Comparison of ENCODE assay signal across 18 cellular contexts in genomic region chr2:22499082-22499844, GRCh38.
DNase-seq lines count a peak whose midpoint lies in the region; ATAC-seq, FAIRE-seq and TF ChIP-seq lines count a peak whose summit lies in the region.
"Had no signal": no experiment of that assay in that cellular context is flagged by ENCODE, and none has a peak within 500 bp of the region (broad histone marks: within the 10 kb centered on the region; RNA-seq: fewer than 3 reads in every experiment).

No MANE protein-coding gene starts in this region.

- no peaks in the 10 kb centered on the region for H3K27me3 ChIP-seq in BE2C
- no peaks in the 10 kb centered on the region for H3K27me3 ChIP-seq in transverse colon

- no peaks in the 10 kb centered on the region for H3K27me3 Mint-ChIP-seq in naive thymus-derived CD8-positive, alpha-beta T cell
- H3K27me3 Mint-ChIP-seq: CD4-positive, CD25-positive, alpha-beta regulatory T cell; type B pancreatic cell had no signal

- H3K9me3 ChIP-seq in BE2C (no peaks in the 10 kb centered on the region), kidney (ENCODE audit: control insufficient read depth in 1 of 2, low read length in 2 of 2) (no peaks in the 10 kb centered on the region), transverse colon (peaks cover 0 to 3% of the 10 kb centered on the region in 2 donors)

- no peak overlapping the region for H3K9ac ChIP-seq in kidney (ENCODE audit: low read length in 2 of 2)

- 88 to 89% methylated on average over 4 of the region's 4 CpGs for WGBS in transverse colon (ENCODE audit: low coverage in 1 of 2), 2 donors

- in situ Hi-C loops in transverse colon (cut with MboI; ENCODE audit: low pct_ligation_motif_present in 1 of 4, low pct_unique_long_range_greater_than_20kb in 1 of 4, low sequenced_read_pairs in 3 of 4), result no loop called here

- peak; percentile 82 for ATAC-seq in sciatic nerve
- ATAC-seq in naive thymus-derived CD8-positive, alpha-beta T cell, result no peak
- ATAC-seq: stimulated activated effector memory CD8-positive, alpha-beta T cell treated with anti-CD3 and anti-CD28 coated beads, Interleukin-12 subunit alpha, Interleukin-12 subunit beta, amount 100 ng/mL, for 72 hours had no signal

- H3K36me3 Mint-ChIP-seq in naive thymus-derived CD8-positive, alpha-beta T cell, result no peaks in the 10 kb centered on the region
- H3K36me3 Mint-ChIP-seq: CD4-positive, CD25-positive, alpha-beta regulatory T cell; stimulated activated effector memory CD8-positive, alpha-beta T cell treated with anti-CD3 and anti-CD28 coated beads, Interleukin-12 subunit alpha, Interleukin-12 subunit beta, amount 100 ng/mL, for 72 hours; type B pancreatic cell had no signal

- H3K27ac ChIP-seq in coronary artery, result peak overlapping the region; percentile 79 to 92
- H3K27ac ChIP-seq in kidney (ENCODE audit: low read depth in 2 of 2, low read length in 2 of 2), result peak overlapping the region; percentile 10 to 40
- H3K27ac ChIP-seq in transverse colon, result peak overlapping the region in 1 of 4 donors; percentile 28

- FAIRE-seq in kidney (lab: Jason Lieb, UNC) (peak; percentile 44), H54 (lab: Jason Lieb, UNC) (no peak)
- FAIRE-seq: colon, HTR-8/SVneo had no signal

- no peak for TF ChIP-seq POLR2A in H54 (IDR thresholded peaks at IDR 0.05; ENCODE audit: low read depth, low read length)
- no peak for TF ChIP-seq POLR2A in transverse colon (IDR thresholded peaks at IDR 0.05)

- TF ChIP-seq CTCF in BE2C (IDR thresholded peaks at IDR 0.05; ENCODE audit: low read depth, low read length), result no peak
- no peak for TF ChIP-seq CTCF in coronary artery (IDR thresholded peaks at IDR 0.05)
- no peak for TF ChIP-seq CTCF in kidney (IDR thresholded peaks at IDR 0.05; ENCODE audit: borderline replicate concordance, extremely low read depth, insufficient read depth)
- TF ChIP-seq CTCF in transverse colon (IDR thresholded peaks at IDR 0.05), result no peak

- H3K4me3 Mint-ChIP-seq in naive thymus-derived CD8-positive, alpha-beta T cell, result peak overlapping the region in 1 of 10 donors; percentile 52
- H3K4me3 Mint-ChIP-seq: activated naive CD4-positive, alpha-beta T cell treated with anti-CD3 and anti-CD28 coated beads for 36 hours; CD4-positive, CD25-positive, alpha-beta regulatory T cell; stimulated activated effector memory CD8-positive, alpha-beta T cell treated with anti-CD3 and anti-CD28 coated beads, Interleukin-12 subunit alpha, Interleukin-12 subunit beta, amount 100 ng/mL, for 72 hours; type B pancreatic cell had no signal

- H3K27ac Mint-ChIP-seq in naive thymus-derived CD8-positive, alpha-beta T cell, result no peak overlapping the region
- H3K27ac Mint-ChIP-seq: activated naive CD4-positive, alpha-beta T cell treated with anti-CD3 and anti-CD28 coated beads for 36 hours; CD4-positive, CD25-positive, alpha-beta regulatory T cell; stimulated activated effector memory CD8-positive, alpha-beta T cell treated with anti-CD3 and anti-CD28 coated beads, Interleukin-12 subunit alpha, Interleukin-12 subunit beta, amount 100 ng/mL, for 72 hours; type B pancreatic cell had no signal

- H3K4me1 Mint-ChIP-seq in naive thymus-derived CD8-positive, alpha-beta T cell, result no peaks in the 10 kb centered on the region
- H3K4me1 Mint-ChIP-seq: CD4-positive, CD25-positive, alpha-beta regulatory T cell; stimulated activated effector memory CD8-positive, alpha-beta T cell treated with anti-CD3 and anti-CD28 coated beads, Interleukin-12 subunit alpha, Interleukin-12 subunit beta, amount 100 ng/mL, for 72 hours had no signal

- H3K36me3 ChIP-seq in BE2C, result no peaks in the 10 kb centered on the region
- H3K36me3 ChIP-seq in kidney (ENCODE audit: control insufficient read depth in 1 of 2, insufficient read depth in 2 of 2, low read length in 2 of 2), result no peaks in the 10 kb centered on the region
- no peaks in the 10 kb centered on the region for H3K36me3 ChIP-seq in transverse colon

- H3K4me1 ChIP-seq in BE2C (peaks cover 4% of the 10 kb centered on the region; the same call in 1 of the 2 replicates), kidney (ENCODE audit: control insufficient read depth in 1 of 2, insufficient read depth in 1 of 2, low read depth in 1 of 2, low read length in 2 of 2) (peaks cover 0 to 6% of the 10 kb centered on the region in 2 donors), transverse colon (no peaks in the 10 kb centered on the region)

- H3K9me3 Mint-ChIP-seq in naive thymus-derived CD8-positive, alpha-beta T cell, result peaks cover 2 to 28% (median 10%) of the 10 kb centered on the region in 9 donors

- no peak for TF ChIP-seq EP300 in transverse colon (IDR thresholded peaks at IDR 0.05; ENCODE audit: low read depth)

- intact Hi-C loops in kidney (cut with DNase I), result no loop called here
- intact Hi-C loops in sciatic nerve (cut with DNase I), result no loop called here
- intact Hi-C loops in transverse colon (cut with DNase I; ENCODE audit: low total_unique reads), result no loop called here

- POLR2A ChIA-PET in naive thymus-derived CD8-positive, alpha-beta T cell (lab: Charles Lee), result no interaction called here

- H3K4me3 ChIP-seq in BE2C (ENCODE audit: low read depth, low read length) (no peak overlapping the region), coronary artery (no peak overlapping the region), kidney (ENCODE audit: low read length in 2 of 2) (no peak overlapping the region), transverse colon (no peak overlapping the region)

- peak; percentile 16 for DNase-seq in BE2C
- DNase-seq in coronary artery (ENCODE audit: low spot score), result peak; percentile 79
- DNase-seq in kidney, result peak; percentile 65
- DNase-seq in sciatic nerve (ENCODE audit: low spot score), result no peak
- no peak for DNase-seq in H54 (ENCODE audit: insufficient read length, low spot score)
- no peak for DNase-seq in naive thymus-derived CD8-positive, alpha-beta T cell
- no peak for DNase-seq in activated CD8-positive, alpha-beta memory T cell treated with anti-CD3 and anti-CD28 coated beads, Interleukin-2, amount 50 U/mL, for 48 hours
- no peak for DNase-seq in transverse colon
- DNase-seq: ACHN; activated CD4-positive, alpha-beta T cell treated with anti-CD3 and anti-CD28 coated beads, Interleukin-2, amount 50 U/mL, for 1 hour; activated naive CD4-positive, alpha-beta T cell treated with anti-CD3 and anti-CD28 coated beads for 36 hours; CD4-positive, CD25-positive, alpha-beta regulatory T cell; DMS79; NCI-H1436 treated with DMSO at 0.1 percent for 48 hours had no signal

Comparison
In these comparisons a context has a peak if more than half of its experiments do, and no peak if none do; other contexts are left out.
1. DNase-seq: peak in BE2C (single experiment), coronary artery (single experiment) and kidney (single experiment); none in sciatic nerve (single experiment), H54 (single experiment), naive thymus-derived CD8-positive, alpha-beta T cell (0 of 10), activated CD8-positive, alpha-beta memory T cell treated with anti-CD3 and anti-CD28 coated beads, Interleukin-2, amount 50 U/mL, for 48 hours (single experiment) and transverse colon (single experiment).